ENCODE assay signal across 27 cellular contexts in genomic region chr11:13429836-13430235, GRCh38.
"Had no signal": no experiment of that assay in that cellular context is flagged by ENCODE, and none has a peak within 500 bp of the region (broad histone marks: within the 10 kb centered on the region; RNA-seq: fewer than 3 reads in every experiment).

No MANE protein-coding gene starts in this region.

- H3K9me3 Mint-ChIP-seq: effector memory CD8-positive, alpha-beta T cell had no signal

- H3K27ac Mint-ChIP-seq: activated naive CD4-positive, alpha-beta T cell treated with anti-CD3 and anti-CD28 coated beads for 36 hours; activated naive CD8-positive, alpha-beta T cell treated with anti-CD3 and anti-CD28 coated beads for 36 hours; brain; nephron; progenitor cell of endocrine pancreas; stimulated activated memory B cell treated with anti-CD40 and anti-IgM and Interleukin-4, amounts not matched to agents 10 μg/mL and 1 μg/mL and 100 μg/mL, for 72 hours; stimulated activated naive CD8-positive, alpha-beta T cell treated with anti-CD3 and anti-CD28 coated beads, Interleukin-15, amount 100 ng/mL, for 72 hours; T-helper 2 cell treated with Interferon-gamma antibody and Interleukin-4, amounts not matched to agents 5 μg/mL and 100 μg/mL, for 36 hours; type B pancreatic cell had no signal

- H3K27me3 Mint-ChIP-seq: activated naive CD8-positive, alpha-beta T cell treated with anti-CD3 and anti-CD28 coated beads for 36 hours; brain; effector memory CD8-positive, alpha-beta T cell; progenitor cell of endocrine pancreas; stimulated activated memory B cell treated with anti-CD40 and anti-IgM and Interleukin-4, amounts not matched to agents 10 μg/mL and 1 μg/mL and 100 μg/mL, for 72 hours; stimulated activated naive CD8-positive, alpha-beta T cell treated with anti-CD3 and anti-CD28 coated beads, Interleukin-15, amount 100 ng/mL, for 72 hours; type B pancreatic cell had no signal

- DNase-seq: activated CD4-positive, alpha-beta T cell treated with anti-CD3 and anti-CD28 coated beads for 4 hours; activated CD4-positive, alpha-beta T cell treated with anti-CD3 and anti-CD28 coated beads, Interleukin-2, amount 50 U/mL, for 48 hours; activated CD4-positive, CD25-positive, alpha-beta regulatory T cell; activated CD8-positive, alpha-beta memory T cell treated with anti-CD3 and anti-CD28 coated beads, Interleukin-2, amount 50 U/mL, for 48 hours; activated effector memory CD4-positive, alpha-beta T cell treated with anti-CD3 and anti-CD28 coated beads, Interleukin-2, amount 50 U/mL, for 16 hours; activated naive CD4-positive, alpha-beta T cell treated with anti-CD3 and anti-CD28 coated beads for 36 hours; activated naive CD8-positive, alpha-beta T cell treated with anti-CD3 and anti-CD28 coated beads for 36 hours; adrenal gland; cortex of kidney; effector memory CD8-positive, alpha-beta T cell; foreskin keratinocyte; left colon; mammary epithelial cell; sigmoid colon; small intestine; stimulated activated CD4-positive, alpha-beta T cell treated with anti-CD3 and anti-CD28 coated beads, Interleukin-4, amount 100 ng/mL, for 4 hours; stimulated activated CD8-positive, alpha-beta memory T cell treated with anti-CD3 and anti-CD28 coated beads, Interleukin-4, amount 100 ng/mL, for 48 hours; stimulated activated naive CD8-positive, alpha-beta T cell treated with anti-CD3 and anti-CD28 coated beads, Interleukin-15, amount 100 ng/mL, for 72 hours; substantia nigra; T-helper 1 cell; uterus had no signal

- ATAC-seq: effector memory CD8-positive, alpha-beta T cell; foreskin keratinocyte; left colon; stimulated activated memory B cell treated with anti-CD40 and anti-IgM and Interleukin-4, amounts not matched to agents 10 μg/mL and 1 μg/mL and 100 μg/mL, for 72 hours; stimulated activated naive CD8-positive, alpha-beta T cell treated with anti-CD3 and anti-CD28 coated beads, Interleukin-15, amount 100 ng/mL, for 72 hours had no signal

- H3K4me3 Mint-ChIP-seq: activated naive CD4-positive, alpha-beta T cell treated with anti-CD3 and anti-CD28 coated beads for 36 hours; activated naive CD8-positive, alpha-beta T cell treated with anti-CD3 and anti-CD28 coated beads for 36 hours; brain; effector memory CD8-positive, alpha-beta T cell; nephron; stimulated activated memory B cell treated with anti-CD40 and anti-IgM and Interleukin-4, amounts not matched to agents 10 μg/mL and 1 μg/mL and 100 μg/mL, for 72 hours; stimulated activated naive CD8-positive, alpha-beta T cell treated with anti-CD3 and anti-CD28 coated beads, Interleukin-15, amount 100 ng/mL, for 72 hours; T-helper 2 cell treated with Interferon-gamma antibody and Interleukin-4, amounts not matched to agents 5 μg/mL and 100 μg/mL, for 36 hours; type B pancreatic cell had no signal
